In the genomic region with DNA sequence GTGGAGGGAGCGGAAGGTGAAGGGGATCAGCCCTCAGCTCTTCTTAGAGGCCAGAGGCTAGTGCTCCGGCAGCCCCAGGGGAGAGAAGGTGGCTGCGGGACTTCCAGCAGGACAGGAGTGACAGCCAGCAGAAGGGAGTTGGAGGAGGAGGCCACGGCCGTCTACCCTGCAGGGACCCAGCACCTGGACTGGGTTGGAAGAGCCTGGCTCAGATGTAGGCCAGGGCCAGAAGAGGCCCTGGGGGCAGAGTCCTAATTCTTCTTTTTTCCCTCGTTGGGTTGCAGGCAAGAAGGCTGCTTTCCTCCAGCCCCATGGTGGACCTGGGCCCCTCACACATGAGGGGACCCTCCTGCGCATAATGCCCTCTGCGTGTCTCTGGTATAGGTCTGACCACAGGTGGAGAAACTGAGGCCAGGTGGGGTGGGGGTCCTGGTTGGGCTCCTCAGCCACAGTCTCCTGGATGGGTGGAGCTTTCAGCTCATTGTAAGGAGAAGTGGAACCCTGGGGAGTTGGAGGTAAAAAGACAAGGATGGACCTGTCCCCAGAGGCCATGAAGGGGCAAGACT, we compare ENCODE assay signal across 2 cellular contexts.
A peak's percentile ranks its signal among the peaks of the same experiment; 100 is the strongest.
TF ChIP-seq lines count a peak whose summit lies in the region.

No MANE protein-coding gene starts in this region.

TF ChIP-seq in Ishikawa, 13 proteins besides CTCF, POLR2A, EP300 and RAD21:
- 0 out of 2 replicates have a peak, but pooled peaks have one; percentile 34 for TF ChIP-seq ZBTB7A (IDR thresholded peaks at IDR 0.05; ENCODE audit: low read depth)
- TF ChIP-seq TEAD4 (IDR thresholded peaks at IDR 0.05): no peak
- TF ChIP-seq EGR1 (IDR thresholded peaks at IDR 0.05): no peak

TF ChIP-seq in H1, 55 proteins besides CTCF, POLR2A, EP300 and RAD21:
- TF ChIP-seq BRCA1 (IDR thresholded peaks at IDR 0.05; ENCODE audit: low read depth, low read length) (no peak), BCL11A (IDR thresholded peaks at IDR 0.05; ENCODE audit: low read depth in 2 of 2, low read length in 2 of 2) (no peak), CBX5 (IDR thresholded peaks at IDR 0.05; ENCODE audit: low read depth, low read length) (no peak), TBP (IDR thresholded peaks at IDR 0.05; ENCODE audit: low read depth, low read length) (0 out of 2 replicates have a peak, but pooled peaks have one; percentile 3), SP1 (IDR thresholded peaks at IDR 0.05; ENCODE audit: low read depth, low read length) (no peak)
- TF ChIP-seq, protein P1, sequence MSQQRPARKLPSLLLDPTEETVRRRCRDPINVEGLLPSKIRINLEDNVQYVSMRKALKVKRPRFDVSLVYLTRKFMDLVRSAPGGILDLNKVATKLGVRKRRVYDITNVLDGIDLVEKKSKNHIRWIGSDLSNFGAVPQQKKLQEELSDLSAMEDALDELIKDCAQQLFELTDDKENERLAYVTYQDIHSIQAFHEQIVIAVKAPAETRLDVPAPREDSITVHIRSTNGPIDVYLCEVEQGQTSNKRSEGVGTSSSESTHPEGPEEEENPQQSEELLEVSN (IDR thresholded peaks at IDR 0.05): no peak
